ENCODE assay signal across 19 cellular contexts in the genomic region with DNA sequence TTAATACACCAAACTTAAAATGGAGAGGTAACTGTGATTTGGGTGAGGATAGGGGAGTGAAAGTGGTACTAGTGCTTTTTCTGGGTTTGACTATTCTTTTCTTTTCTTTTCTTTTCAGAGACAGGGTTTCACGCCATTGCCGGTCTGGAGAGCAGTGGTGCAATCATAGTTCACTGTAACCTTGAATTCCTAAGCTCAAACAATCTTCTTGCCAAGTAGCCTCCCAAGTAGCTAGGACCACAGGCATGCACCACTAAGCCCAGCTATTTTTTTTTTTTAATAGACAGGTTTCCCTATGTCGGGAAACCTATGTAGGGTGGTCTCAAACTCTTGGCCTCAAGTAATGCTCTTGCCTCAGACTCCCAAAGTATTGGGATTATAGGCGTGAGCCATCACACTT. TPM values are rescaled to one million over a fixed set of nuclear protein-coding genes. Genes with fewer than 3 reads are reported as not detected.
A peak's percentile ranks its signal among the peaks of the same experiment; 100 is the strongest.
DNase-seq lines count a peak whose midpoint lies in the region; FAIRE-seq and TF ChIP-seq lines count a peak whose summit lies in the region.
"Had no signal": no experiment of that assay in that cellular context is flagged by ENCODE, and none has a peak within 500 bp of the region (broad histone marks: within the 10 kb centered on the region; RNA-seq: fewer than 3 reads in every experiment).

No MANE protein-coding gene starts in this region.

- no peaks in the 10 kb centered on the region for H3K27me3 ChIP-seq in astrocyte (ENCODE audit: insufficient read depth, low read length)
- H3K27me3 ChIP-seq in fibroblast of lung (ENCODE audit: control insufficient read depth, insufficient read depth, low read length): no peaks in the 10 kb centered on the region
- no peaks in the 10 kb centered on the region for H3K27me3 ChIP-seq in osteoblast (ENCODE audit: insufficient read depth, low read length)
- H3K27me3 ChIP-seq: BLaER1 had no signal

- H3K36me3 ChIP-seq in astrocyte (ENCODE audit: insufficient read depth, low read length) (peaks cover 2% of the 10 kb centered on the region), fibroblast of lung (ENCODE audit: control insufficient read depth, insufficient read depth, low read length) (no peaks in the 10 kb centered on the region), osteoblast (ENCODE audit: insufficient read depth, low read length) (no peaks in the 10 kb centered on the region)
- H3K36me3 ChIP-seq: BLaER1 had no signal

- H3K9me3 ChIP-seq in astrocyte (ENCODE audit: insufficient read depth, low read depth, low read length): no peaks in the 10 kb centered on the region
- no peaks in the 10 kb centered on the region for H3K9me3 ChIP-seq in fibroblast of lung (ENCODE audit: control insufficient read depth, insufficient read depth, low read depth, low read length)
- no peaks in the 10 kb centered on the region for H3K9me3 ChIP-seq in osteoblast (ENCODE audit: low read depth, low read length)
- H3K9me3 ChIP-seq: BLaER1 had no signal

- H3K4me1 ChIP-seq in astrocyte (ENCODE audit: insufficient read depth, low read length): no peaks in the 10 kb centered on the region
- H3K4me1 ChIP-seq in fibroblast of lung (ENCODE audit: control insufficient read depth, extremely low read depth, insufficient read depth, low read length): no peaks in the 10 kb centered on the region
- peaks cover 3% of the 10 kb centered on the region for H3K4me1 ChIP-seq in osteoblast (ENCODE audit: insufficient read depth, low read length)
- H3K4me1 ChIP-seq: BLaER1 had no signal

- H3K4me3 ChIP-seq in astrocyte (ENCODE audit: insufficient read depth, low read depth, low read length) (no peak overlapping the region), fibroblast of lung (replicated peaks in 1 of 4; ENCODE audit: control extremely low read depth in 1 of 4, insufficient read depth in 1 of 4, low read depth in 3 of 4, low read length in 4 of 4) (no peak overlapping the region), osteoblast (ENCODE audit: insufficient read depth, low read length) (no peak overlapping the region)
- H3K4me3 ChIP-seq: BLaER1 had no signal

- H3K27ac Mint-ChIP-seq in astrocyte (ENCODE audit: unreplicated experiment) (no peak overlapping the region), endothelial cell (ENCODE audit: unreplicated experiment) (no peak overlapping the region)
- H3K27ac Mint-ChIP-seq: CD4-positive, alpha-beta memory T cell had no signal

- DNase-seq in EH (ENCODE audit: low read depth): peak; percentile 25
- DNase-seq in astrocyte (ENCODE audit: low read depth): peak; percentile 59
- peak; percentile 9 to 70 for DNase-seq in fibroblast of lung (ENCODE audit: low read depth in 2 of 2)
- peak; percentile 35 for DNase-seq in osteoblast (ENCODE audit: insufficient read length, low spot score, missing footprints)
- DNase-seq in NCI-H69 (lab: John Stamatoyannopoulos, UW): no peak
- no peak for DNase-seq in endothelial cell (ENCODE audit: low spot score)
- no peak for DNase-seq in NCI-H1694 (lab: John Stamatoyannopoulos, UW)
- DNase-seq: CD4-positive, alpha-beta memory T cell; DMS153; KG1; NCI-H1417; NCI-H187 treated with DMSO at 0.1 percent for 48 hours; NCI-H2227 treated with DMSO at 0.1 percent for 48 hours; NCI-H510A treated with DMSO at 0.1 percent for 48 hours had no signal

- no peaks in the 10 kb centered on the region for H3K9me3 Mint-ChIP-seq in astrocyte (ENCODE audit: unreplicated experiment)
- no peaks in the 10 kb centered on the region for H3K9me3 Mint-ChIP-seq in endothelial cell (ENCODE audit: unreplicated experiment)
- H3K9me3 Mint-ChIP-seq: CD4-positive, alpha-beta memory T cell had no signal

- no peak for TF ChIP-seq CTCF in astrocyte (IDR thresholded peaks at IDR 0.05; ENCODE audit: insufficient read depth, low read depth, low read length)
- no peak for TF ChIP-seq CTCF in fibroblast of lung (conservative IDR thresholded peaks at IDR 0.05 in 1 of 2, IDR thresholded peaks at IDR 0.05 in 1 of 2; ENCODE audit: low read depth in 1 of 2, low read length in 2 of 2)
- no peak for TF ChIP-seq CTCF in osteoblast (IDR thresholded peaks at IDR 0.05; ENCODE audit: extremely low read depth, low read depth, low read length)
- TF ChIP-seq CTCF in endothelial cell (IDR thresholded peaks at IDR 0.05; ENCODE audit: unreplicated experiment): no peak

- H3K79me2 ChIP-seq in astrocyte (ENCODE audit: insufficient read depth, low read length) (peaks cover 8% of the 10 kb centered on the region), fibroblast of lung (ENCODE audit: control insufficient read depth, insufficient read depth, low read length) (no peaks in the 10 kb centered on the region), osteoblast (ENCODE audit: insufficient read depth, low read length) (peaks cover 5% of the 10 kb centered on the region)

- H3K27me3 Mint-ChIP-seq in astrocyte (ENCODE audit: low read depth, unreplicated experiment) (no peaks in the 10 kb centered on the region), endothelial cell (ENCODE audit: unreplicated experiment) (no peaks in the 10 kb centered on the region)

- no peak overlapping the region for H3K4me2 ChIP-seq in astrocyte (ENCODE audit: low read length)
- no peak overlapping the region for H3K4me2 ChIP-seq in fibroblast of lung (ENCODE audit: extremely low read depth, insufficient read depth, low read length)
- no peak overlapping the region for H3K4me2 ChIP-seq in osteoblast (ENCODE audit: insufficient read depth, low read length)
- H3K4me2 ChIP-seq: BLaER1 had no signal

- no peak overlapping the region for H3K4me3 Mint-ChIP-seq in astrocyte (ENCODE audit: unreplicated experiment)
- H3K4me3 Mint-ChIP-seq in endothelial cell (ENCODE audit: unreplicated experiment): no peak overlapping the region
- H3K4me3 Mint-ChIP-seq: CD4-positive, alpha-beta memory T cell had no signal

- H3K9ac ChIP-seq in astrocyte (ENCODE audit: low read length) (no peak overlapping the region), fibroblast of lung (ENCODE audit: insufficient read depth, low read length) (no peak overlapping the region)
- H3K9ac ChIP-seq: BLaER1 had no signal

- no peak for FAIRE-seq in astrocyte (lab: Jason Lieb, UNC)
- FAIRE-seq: GM12891, H1, HepG2 had no signal

- H4K20me1 ChIP-seq in astrocyte (ENCODE audit: insufficient read depth, low read length): no peaks in the 10 kb centered on the region
- H4K20me1 ChIP-seq in fibroblast of lung (ENCODE audit: control insufficient read depth, extremely low read depth, insufficient read depth, low read length): no peaks in the 10 kb centered on the region
- H4K20me1 ChIP-seq in osteoblast (ENCODE audit: insufficient read depth, low read length): no peaks in the 10 kb centered on the region
- H4K20me1 ChIP-seq: BLaER1 had no signal

- H2AFZ ChIP-seq in astrocyte (ENCODE audit: low read depth, low read length) (no peak overlapping the region), fibroblast of lung (ENCODE audit: low read length) (no peak overlapping the region), osteoblast (ENCODE audit: low read length) (no peak overlapping the region)

- H3K27ac ChIP-seq in astrocyte (ENCODE audit: low read depth, low read length) (no peak overlapping the region), fibroblast of lung (ENCODE audit: insufficient read depth, low read length) (no peak overlapping the region), osteoblast (ENCODE audit: low read depth, low read length) (no peak overlapping the region)
- H3K27ac ChIP-seq: BLaER1 had no signal

- H3K4me1 Mint-ChIP-seq in astrocyte (ENCODE audit: low read depth, unreplicated experiment) (peaks cover 5% of the 10 kb centered on the region), endothelial cell (ENCODE audit: unreplicated experiment) (peaks cover 12% of the 10 kb centered on the region)

- H3K36me3 Mint-ChIP-seq in astrocyte (ENCODE audit: low read depth, unreplicated experiment): no peaks in the 10 kb centered on the region
- H3K36me3 Mint-ChIP-seq in endothelial cell (ENCODE audit: low read depth, unreplicated experiment): peaks cover 3% of the 10 kb centered on the region
- H3K36me3 Mint-ChIP-seq: CD4-positive, alpha-beta memory T cell had no signal

RNA-seq across cellular contexts. Expression of a gene that starts 3.0 kb away (rescaled TPM):
- total RNA-seq in astrocyte (9.6 and 10.8 TPM in 2 replicates), fibroblast of lung (3.6 and 7.6 TPM in 2 replicates), osteoblast (5.0 and 5.1 TPM in 2 replicates), endothelial cell (ENCODE audit: unreplicated experiment) (17.9 TPM)
- 3.0 and 3.4 TPM in 2 replicates for polyA plus RNA-seq in fibroblast of lung
- 6.7 and 8.1 TPM in 2 replicates for polyA plus RNA-seq in fibroblast of lung (2012)
- polyA minus RNA-seq in fibroblast of lung (ENCODE audit: low replicate concordance): 4.1 and 6.0 TPM in 2 replicates
- total RNA-seq: A172, HepG2 had no signal
- polyA plus RNA-seq: HepG2 had no signal

Comparison
In these comparisons a context has a peak if more than half of its experiments do, and no peak if none do; other contexts are left out.
1. DNase-seq: peak in EH (single experiment), astrocyte (single experiment), fibroblast of lung (2 of 2) and osteoblast (single experiment); none in NCI-H69 (single experiment), endothelial cell (single experiment) and NCI-H1694 (single experiment).